In the genomic region with DNA sequence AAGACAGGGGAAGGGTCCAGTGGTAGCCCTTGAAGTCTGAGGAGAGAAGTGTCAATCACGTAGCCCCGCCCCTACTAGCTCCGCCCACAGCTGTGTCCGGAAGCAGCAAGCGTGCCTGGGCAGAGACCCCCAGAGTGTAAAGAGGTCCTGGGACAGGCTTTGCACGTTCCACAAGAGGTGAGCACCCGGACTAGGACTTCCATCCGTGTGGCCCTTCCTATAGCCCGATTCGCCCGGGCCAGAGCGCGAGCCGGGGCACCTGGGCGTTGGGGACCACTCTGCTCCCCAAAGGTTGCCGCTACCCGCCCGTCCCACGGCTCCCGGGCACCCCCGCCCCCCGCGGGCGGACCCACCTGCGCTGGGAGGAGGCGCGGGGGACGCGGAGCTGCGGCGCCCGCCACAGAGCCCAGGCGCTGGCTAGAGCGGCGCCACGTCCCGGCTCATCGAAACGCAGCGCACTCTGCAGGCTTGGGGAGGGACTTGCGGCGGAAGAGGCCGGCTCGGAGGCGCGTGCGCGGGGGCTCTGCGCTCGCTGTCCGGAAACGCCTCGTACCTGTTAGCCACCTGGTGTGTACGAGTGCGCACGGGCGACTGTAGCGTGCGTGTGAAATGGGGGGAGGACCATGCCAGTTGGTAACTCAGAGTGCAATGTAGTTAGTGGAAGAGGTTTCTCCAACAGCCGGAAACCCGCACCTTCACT, we compare ENCODE assay signal across 8 cellular contexts. TPM values are rescaled to one million over a fixed set of nuclear protein-coding genes. Genes with fewer than 3 reads are reported as not detected.
DNase-seq lines count a peak whose midpoint lies in the region; ATAC-seq, FAIRE-seq and TF ChIP-seq lines count a peak whose summit lies in the region.

A gene with protein sequence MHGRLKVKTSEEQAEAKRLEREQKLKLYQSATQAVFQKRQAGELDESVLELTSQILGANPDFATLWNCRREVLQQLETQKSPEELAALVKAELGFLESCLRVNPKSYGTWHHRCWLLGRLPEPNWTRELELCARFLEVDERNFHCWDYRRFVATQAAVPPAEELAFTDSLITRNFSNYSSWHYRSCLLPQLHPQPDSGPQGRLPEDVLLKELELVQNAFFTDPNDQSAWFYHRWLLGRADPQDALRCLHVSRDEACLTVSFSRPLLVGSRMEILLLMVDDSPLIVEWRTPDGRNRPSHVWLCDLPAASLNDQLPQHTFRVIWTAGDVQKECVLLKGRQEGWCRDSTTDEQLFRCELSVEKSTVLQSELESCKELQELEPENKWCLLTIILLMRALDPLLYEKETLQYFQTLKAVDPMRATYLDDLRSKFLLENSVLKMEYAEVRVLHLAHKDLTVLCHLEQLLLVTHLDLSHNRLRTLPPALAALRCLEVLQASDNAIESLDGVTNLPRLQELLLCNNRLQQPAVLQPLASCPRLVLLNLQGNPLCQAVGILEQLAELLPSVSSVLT (minus strand): TSS at position 464 of the 700 bp plus-strand sequence. CDS start 482 bp downstream, outside the sequence.

- peaks cover 8 to 36% of the 10 kb centered on the region in 2 donors for H3K36me3 ChIP-seq in psoas muscle (ENCODE audit: insufficient read depth in 1 of 2, low read depth in 1 of 2)

- H3K4me1 ChIP-seq in psoas muscle: no peaks in the 10 kb centered on the region

- peak; percentile 98 for DNase-seq in GM12892 (ENCODE audit: insufficient read length)
- peak; percentile 90 for DNase-seq in NCI-H1436 (lab: John Stamatoyannopoulos, UW)
- peak; percentile 85 to 95 (median 89) for DNase-seq in T-helper 1 cell
- peak; percentile 81 for DNase-seq in amniotic epithelial cell (ENCODE audit: low read depth)
- peak; percentile 93 for DNase-seq in left ventricle myocardium superior
- DNase-seq in psoas muscle: peak; percentile 86 to 92
- DNase-seq in urothelium cell line (ENCODE audit: low spot score): peak; percentile 96

- ATAC-seq in HG02840 (IDR thresholded peaks at IDR 0.05; ENCODE audit: low FRiP score, unreplicated experiment) (peak; percentile 86), left ventricle myocardium superior (peak; percentile 95), psoas muscle (peak; percentile 95 to 98 (median 98))

- peak; percentile 88; the same call in 1 of the 2 replicates for TF ChIP-seq POLR2A in GM12892 (IDR thresholded peaks at IDR 0.05; ENCODE audit: low read depth, low read length)

- H3K27ac ChIP-seq in psoas muscle: peak within 1 kb of the TSS; percentile 92

- no peaks in the 10 kb centered on the region for H3K27me3 ChIP-seq in psoas muscle (ENCODE audit: insufficient read depth in 3 of 3, low read length in 2 of 3)

- TF ChIP-seq CTCF in psoas muscle (IDR thresholded peaks at IDR 0.05): peak; percentile 70

- no peaks in the 10 kb centered on the region for H3K9me3 ChIP-seq in psoas muscle

- WGBS in psoas muscle, 3 donors: 0 to 1% (median 1%) methylated on average over 51 to 61 of the region's 61 CpGs

- FAIRE-seq in GM12892 (lab: Jason Lieb, UNC) (peak; percentile 92), urothelium cell line (lab: Jason Lieb, UNC) (no peak)

- H3K4me3 ChIP-seq in psoas muscle: peak within 1 kb of the TSS; percentile 74

- intact Hi-C loops in left ventricle myocardium superior (cut with micrococcal nuclease): no loop called here
- intact Hi-C loops in psoas muscle (cut with DNase I): loop anchor here in 1 of 2 donors (2.0 kb wide), 1 partner anchor 28 kb away; a partner anchor contains a TSS

RNA-seq across cellular contexts. Expression of the gene that starts here (rescaled TPM):
- polyA plus RNA-seq in GM12892 (2012; ENCODE audit: missing spikeins): 30.7 TPM
- 19.4 TPM for total RNA-seq in left ventricle myocardium superior
- total RNA-seq in psoas muscle: 10 to 100 TPM; 16.9 to 17.8 (median 17.3) TPM
- 10 to 100 TPM; 15.1 to 36.2 (median 18.9) TPM for polyA plus RNA-seq in psoas muscle

Comparison
In these comparisons a context has a peak if more than half of its experiments do, and no peak if none do; other contexts are left out.
1. Peak in every context shown above with its lines: DNase-seq, ATAC-seq, H3K4me3 ChIP-seq and H3K27ac ChIP-seq.